14 cellular contexts compared by ENCODE assay signal in genomic region chr9:83140061-83140460, GRCh38.
"Had no signal": no experiment of that assay in that cellular context is flagged by ENCODE, and none has a peak within 500 bp of the region (broad histone marks: within the 10 kb centered on the region; RNA-seq: fewer than 3 reads in every experiment).

No MANE protein-coding gene starts in this region.

- DNase-seq: KBM-7, MM.1S, NCI-H1092 treated with DMSO at 0.1 percent for 48 hours, NCI-H1436, NCI-H187 treated with DMSO at 0.1 percent for 48 hours, NCI-H2029 treated with DMSO at 0.1 percent for 48 hours, NCI-H2227 treated with DMSO at 0.1 percent for 48 hours, NCI-H524, NCI-H526 treated with DMSO at 0.1 percent for 48 hours, NCI-H748 treated with DMSO at 0.1 percent for 48 hours, SHP77, SK-N-SH, SW 1271 had no signal

- H3K27ac ChIP-seq: RWPE1 had no signal
